37 cellular contexts compared by ENCODE assay signal in the genomic region with DNA sequence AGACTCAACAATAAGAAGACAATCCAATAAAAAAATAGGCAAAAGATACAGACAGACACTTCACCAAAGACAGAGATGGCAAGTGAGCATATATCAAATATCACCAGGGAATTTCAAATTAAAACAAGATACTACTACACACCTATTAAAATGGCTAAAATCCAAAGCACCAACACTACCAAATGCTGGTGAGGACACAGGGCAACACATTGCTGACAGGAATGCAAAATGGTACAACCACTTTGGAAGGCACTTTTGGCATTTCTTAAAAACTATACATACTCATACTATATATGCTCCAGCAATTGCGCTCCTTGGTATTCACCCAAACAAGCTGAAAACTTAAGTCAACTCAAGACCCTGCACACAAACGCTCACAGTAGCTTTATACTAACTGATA. TPM values are rescaled to one million over a fixed set of nuclear protein-coding genes. Genes with fewer than 3 reads are reported as not detected.
DNase-seq lines count a peak whose midpoint lies in the region; ATAC-seq, FAIRE-seq and TF ChIP-seq lines count a peak whose summit lies in the region.
"Had no signal": no experiment of that assay in that cellular context is flagged by ENCODE, and none has a peak within 500 bp of the region (broad histone marks: within the 10 kb centered on the region; RNA-seq: fewer than 3 reads in every experiment).

No MANE protein-coding gene starts in this region.

- POLR2A ChIA-PET in HepG2 (lab: Yijun Ruan, JAX) (interaction anchor here (0.6 kb wide), 1 partner anchor 13 kb away, joined by 5 read pairs; the partner anchor contains the start of gene DLG1), HEK293 (lab: Yijun Ruan, JAX) (interaction anchor here (1.3 kb wide), 1 partner anchor 12 kb away, joined by 3 read pairs; no protein-coding TSS in a partner anchor), PC-9 (lab: Charles Lee; ENCODE audit: unreplicated experiment) (no interaction called here)

- no TSS peak for BruUV-seq in HepG2 (replicated peaks; lab: Mats Ljungman, UMichigan)
- BruUV-seq in PC-9 (replicated peaks; lab: Mats Ljungman, UMichigan) = no TSS peak

- H3K9ac ChIP-seq in HepG2 (ENCODE audit: insufficient read depth, low read depth, low read length) = no peak overlapping the region
- H3K9ac ChIP-seq: BLaER1; BLaER1 treated with 17β-estradiol and CSF1 and Interleukin-3, amounts not matched to agents 10 nM and 100 nM had no signal

- intact Hi-C loops in HepG2 (cut with micrococcal nuclease; ENCODE audit: unreplicated experiment) = no loop called here
- intact Hi-C loops in right lobe of liver (cut with DNase I) = no loop called here
- intact Hi-C loops in PC-9 (cut with micrococcal nuclease; ENCODE audit: unreplicated experiment) = no loop called here
- intact Hi-C loops in mucosa of descending colon (cut with DNase I, micrococcal nuclease) = no loop called here

- H3K9me3 Mint-ChIP-seq in chondrocyte (ENCODE audit: low read depth) = no peaks in the 10 kb centered on the region
- H3K9me3 Mint-ChIP-seq: CD14-positive monocyte; CD4-positive, alpha-beta memory T cell; CD4-positive, alpha-beta T cell; CD4-positive, CD25-positive, alpha-beta regulatory T cell; CD8-positive, alpha-beta memory T cell; CD8-positive, alpha-beta T cell had no signal

- no peak for ATAC-seq in HepG2
- no peak for ATAC-seq in right lobe of liver
- ATAC-seq in mucosa of descending colon = no peak
- ATAC-seq in GM19023 (IDR thresholded peaks at IDR 0.05; ENCODE audit: unreplicated experiment) = no peak
- ATAC-seq: A549; CD8-positive, alpha-beta T cell had no signal

- CTCF ChIA-PET in HepG2 (lab: Yijun Ruan, JAX; ENCODE audit: low intra/inter-chr PET ratio, low total read pairs) = no interaction called here
- CTCF ChIA-PET in HEK293 (lab: Yijun Ruan, JAX) = interaction anchor here (0.5 to 0.6 kb wide), 2 partner anchors 9 to 16 kb away, joined by 3 read pairs; no protein-coding TSS in a partner anchor
- CTCF ChIA-PET in PC-9 (lab: Charles Lee) = no interaction called here

- H3K4me3 ChIP-seq in HepG2 (replicated peaks in 1 of 3; ENCODE audit: insufficient read depth in 1 of 3, low read depth in 2 of 3, low read length in 3 of 3) = no peak overlapping the region
- no peak overlapping the region for H3K4me3 ChIP-seq in right lobe of liver
- H3K4me3 ChIP-seq in HEK293 (ENCODE audit: low read depth, low read length) = no peak overlapping the region
- no peak overlapping the region for H3K4me3 ChIP-seq in PC-9
- H3K4me3 ChIP-seq in mucosa of descending colon = no peak overlapping the region
- H3K4me3 ChIP-seq: A549; BLaER1; BLaER1 treated with 17β-estradiol and CSF1 and Interleukin-3, amounts not matched to agents 10 nM and 100 nM had no signal

- H4K20me1 ChIP-seq in HepG2 (ENCODE audit: insufficient read depth, low read length) (no peaks in the 10 kb centered on the region), PC-9 (ENCODE audit: insufficient read depth) (peaks cover 51% of the 10 kb centered on the region)

- no peak for FAIRE-seq in HepG2 (lab: Jason Lieb, UNC)
- FAIRE-seq: A204.1, A549, D721Med had no signal

- no peak overlapping the region for H3K4me2 ChIP-seq in HepG2 (ENCODE audit: low read depth, low read length)
- H3K4me2 ChIP-seq in PC-9 = no peak overlapping the region
- H3K4me2 ChIP-seq: A549; BLaER1; BLaER1 treated with 17β-estradiol and CSF1 and Interleukin-3, amounts not matched to agents 10 nM and 100 nM had no signal

- in situ Hi-C loops in HepG2 (cut with HindIII; ENCODE audit: extremely low pct_ligation_motif_present, low pct_unique_long_range_greater_than_20kb) = no loop called here

- no peaks in the 10 kb centered on the region for H3K9me2 ChIP-seq in PC-9 (ENCODE audit: insufficient read depth)

- H3K27ac Mint-ChIP-seq in chondrocyte (ENCODE audit: unreplicated experiment) = peak overlapping the region; percentile 15
- H3K27ac Mint-ChIP-seq: B cell; CD4-positive, alpha-beta T cell; CD8-positive, alpha-beta T cell had no signal

- no peaks in the 10 kb centered on the region for H3K27me3 Mint-ChIP-seq in chondrocyte (ENCODE audit: low read depth)
- H3K27me3 Mint-ChIP-seq: B cell; CD4-positive, alpha-beta memory T cell; CD4-positive, alpha-beta T cell; CD4-positive, CD25-positive, alpha-beta regulatory T cell; CD8-positive, alpha-beta memory T cell had no signal

- peaks cover 28% of the 10 kb centered on the region for H3F3A ChIP-seq in PC-9 (ENCODE audit: insufficient read depth, low read depth)

- H3K4me1 Mint-ChIP-seq in chondrocyte (ENCODE audit: low read depth) = peaks cover 26% of the 10 kb centered on the region
- H3K4me1 Mint-ChIP-seq: B cell had no signal

- no peak overlapping the region for H3K4me3 Mint-ChIP-seq in chondrocyte (ENCODE audit: unreplicated experiment)
- H3K4me3 Mint-ChIP-seq: B cell; CD14-positive monocyte; CD4-positive, alpha-beta T cell; CD8-positive, alpha-beta memory T cell; CD8-positive, alpha-beta T cell had no signal

- H2AFZ ChIP-seq in HepG2 (ENCODE audit: low read length) (no peak overlapping the region), PC-9 (no peak overlapping the region)

- TF ChIP-seq EP300 in HepG2 (IDR thresholded peaks at IDR 0.05; ENCODE audit: low read depth in 2 of 2, low read length in 2 of 2) = no peak
- no peak for TF ChIP-seq EP300 in HepG2 (CRISPR knock-in tag; IDR thresholded peaks at IDR 0.05; ENCODE audit: borderline replicate concordance)

- H3K27me3 ChIP-seq in HepG2 (ENCODE audit: control insufficient read depth in 1 of 2, insufficient read depth in 2 of 2, low read length in 2 of 2) (no peaks in the 10 kb centered on the region), right lobe of liver (no peaks in the 10 kb centered on the region), PC-9 (ENCODE audit: insufficient read depth, low read depth) (no peaks in the 10 kb centered on the region)
- H3K27me3 ChIP-seq: BE2C; BLaER1; BLaER1 treated with 17β-estradiol and CSF1 and Interleukin-3, amounts not matched to agents 10 nM and 100 nM had no signal

- TF ChIP-seq CTCF in HepG2 (CRISPR knock-in tag; IDR thresholded peaks at IDR 0.05) = no peak
- TF ChIP-seq CTCF in right lobe of liver (IDR thresholded peaks at IDR 0.05) = no peak
- TF ChIP-seq CTCF in HEK293 (tag by site-specific recombination; IDR thresholded peaks at IDR 0.05) = no peak
- no peak for TF ChIP-seq CTCF in PC-9 (conservative IDR thresholded peaks at IDR 0.05)
- TF ChIP-seq CTCF in chondrocyte (IDR thresholded peaks at IDR 0.05) = no peak
- no peak for TF ChIP-seq CTCF in mucosa of descending colon (IDR thresholded peaks at IDR 0.05)

- no peak for TF ChIP-seq POLR2A in HepG2 (IDR thresholded peaks at IDR 0.05; ENCODE audit: insufficient read depth in 1 of 2, low read depth in 2 of 2, low read length in 2 of 2)
- TF ChIP-seq POLR2A in right lobe of liver (IDR thresholded peaks at IDR 0.05) = no peak

- H3K27ac ChIP-seq in HepG2 (ENCODE audit: extremely low read length, insufficient read depth, low read length) = no peak overlapping the region
- H3K27ac ChIP-seq in right lobe of liver = no peak overlapping the region
- H3K27ac ChIP-seq in HEK293 (ENCODE audit: extremely low read depth, low read depth, low read length) = no peak overlapping the region
- peak overlapping the region; percentile 14; the same call in 1 of the 2 replicates for H3K27ac ChIP-seq in PC-9
- H3K27ac ChIP-seq: 22Rv1; A549; BLaER1; BLaER1 treated with 17β-estradiol and CSF1 and Interleukin-3, amounts not matched to agents 10 nM and 100 nM; C4-2B had no signal

- WGBS in HepG2 (ENCODE audit: low lambda C conversion rate) = 98% methylated on average over 2 of the region's 2 CpGs
- WGBS in right lobe of liver (ENCODE audit: insufficient coverage, low coverage, low lambda C conversion rate, missing lambda C conversion rate) = 97% methylated on average over 2 of the region's 2 CpGs

- TF ChIP-seq RAD21 in HepG2 (CRISPR knock-in tag; IDR thresholded peaks at IDR 0.05) = no peak

- H3K36me3 ChIP-seq in HepG2 (replicated peaks in 1 of 2; ENCODE audit: control insufficient read depth in 1 of 2, insufficient read depth in 2 of 2, low read length in 2 of 2) (peaks cover 14 to 57% of the 10 kb centered on the region in 2 experiments), right lobe of liver (peaks cover 0 to 40% (median 7%) of the 10 kb centered on the region in 4 donors), HEK293 (ENCODE audit: control insufficient read depth in 2 of 2, insufficient read depth in 1 of 2, low read length in 2 of 2) (peaks cover 8 to 73% of the 10 kb centered on the region in 2 experiments), PC-9 (ENCODE audit: low read depth) (peaks cover 80% of the 10 kb centered on the region), mucosa of descending colon (ENCODE audit: low read depth) (peaks cover 5% of the 10 kb centered on the region)

- H3K9me3 ChIP-seq in HepG2 (ENCODE audit: low read length) = no peaks in the 10 kb centered on the region
- H3K9me3 ChIP-seq in right lobe of liver = no peaks in the 10 kb centered on the region
- H3K9me3 ChIP-seq in HEK293 (ENCODE audit: control insufficient read depth, insufficient read depth, low read depth, low read length) = no peaks in the 10 kb centered on the region
- H3K9me3 ChIP-seq in PC-9 (ENCODE audit: insufficient read depth, low read depth) = no peaks in the 10 kb centered on the region
- H3K9me3 ChIP-seq in mucosa of descending colon = no peaks in the 10 kb centered on the region
- H3K9me3 ChIP-seq: A549, BE2C had no signal

- DNase-seq in HepG2 (ENCODE audit: low spot score) (no peak), right lobe of liver (no peak), PC-9 (no peak), chondrocyte (ENCODE audit: low spot score) (no peak), mucosa of descending colon (no peak), AG08396 (ENCODE audit: low spot score) (no peak)
- DNase-seq: 8988T; ACHN; AML-193; BE2C; C1 segment of cervical spinal cord; Caco-2; Calu3; CD4-positive, alpha-beta memory T cell; CD4-positive, alpha-beta T cell; CD4-positive, CD25-positive, alpha-beta regulatory T cell; CD8-positive, alpha-beta memory T cell; CD8-positive, alpha-beta T cell; COR-L47; DMS 273 treated with DMSO at 0.1 percent for 48 hours; DMS153; DMS53; DMS79; DMS79 treated with DMSO at 0.1 percent for 48 hours; DND-41; EL had no signal

- H3K79me2 ChIP-seq in HepG2 (ENCODE audit: insufficient read depth, low read length) (peaks cover 90% of the 10 kb centered on the region), PC-9 (ENCODE audit: low read depth) (peaks cover 92% of the 10 kb centered on the region)

- H3K36me3 Mint-ChIP-seq in chondrocyte (ENCODE audit: low read depth) = peaks cover 29% of the 10 kb centered on the region

- H3K4me1 ChIP-seq in HepG2 (ENCODE audit: insufficient read depth, low read length) (no peaks in the 10 kb centered on the region; the same call in 1 of the 2 replicates), right lobe of liver (no peaks in the 10 kb centered on the region), HEK293 (ENCODE audit: control insufficient read depth, insufficient read depth, low read length) (no peaks in the 10 kb centered on the region), PC-9 (replicated peaks; ENCODE audit: insufficient read depth) (peaks cover 12% of the 10 kb centered on the region), mucosa of descending colon (ENCODE audit: low read depth) (no peaks in the 10 kb centered on the region)
- H3K4me1 ChIP-seq: BE2C, BLaER1 had no signal

RNA-seq across cellular contexts. Expression of gene DLG1, which starts 12.9 kb away (rescaled TPM):
- total RNA-seq in HepG2 (2016; rRNA removed; fragmentation: Illumina TruSeq; extraction: Trizol) (104 and 105 TPM in 2 replicates), right lobe of liver (10 to 100 TPM; 36.1 to 50.2 (median 44.2) TPM), PC-9 (2021) (193 and 201 TPM in 2 replicates), chondrocyte (117 to 166 TPM (median 157 TPM) in 3 replicates), mucosa of descending colon (100 to 1,000 TPM; 107 to 163 (median 134) TPM)
- total RNA-seq in HepG2 (2016; cell fraction: cytosol; rRNA removed; fragmentation: Illumina TruSeq; extraction: Trizol; ENCODE audit: low read depth) = 40.0 and 44.2 TPM in 2 replicates
- 102 and 106 TPM in 2 replicates for total RNA-seq in HepG2 (2016; cell fraction: insoluble cytoplasmic fraction; rRNA removed; fragmentation: Illumina TruSeq; extraction: Trizol)
- 33.5 and 37.5 TPM in 2 replicates for total RNA-seq in HepG2 (2016; cell fraction: membrane; rRNA removed; fragmentation: Illumina TruSeq; extraction: Trizol)
- total RNA-seq in HepG2 (2016; cell fraction: nucleus; rRNA removed; fragmentation: Illumina TruSeq; extraction: Trizol) = 208 and 219 TPM in 2 replicates
- polyA plus RNA-seq in HepG2 (2011; rRNA removed) = 30.4 and 30.5 TPM in 2 replicates
- 7.7 and 13.1 TPM in 2 replicates for polyA plus RNA-seq in HepG2 (2011; cell fraction: cytosol; rRNA removed)
- polyA plus RNA-seq in HepG2 (2011; cell fraction: nucleus; rRNA removed) = 38.0 and 75.0 TPM in 2 replicates
- 34.1 and 38.3 TPM in 2 replicates for polyA plus RNA-seq in HepG2 (2012)
- 3.7 and 3.9 TPM in 2 replicates for polyA plus RNA-seq in HepG2 (2016; cell fraction: cytosol; fragmentation: Illumina TruSeq; extraction: Trizol; ENCODE audit: low read depth)
- 67.8 and 68.9 TPM in 2 replicates for polyA plus RNA-seq in HepG2 (2016; cell fraction: insoluble cytoplasmic fraction; fragmentation: Illumina TruSeq; extraction: Trizol; ENCODE audit: low read depth)
- 10.5 and 12.7 TPM in 2 replicates for polyA plus RNA-seq in HepG2 (2016; cell fraction: membrane; fragmentation: Illumina TruSeq; extraction: Trizol; ENCODE audit: low read depth)
- 110 and 123 TPM in 2 replicates for polyA plus RNA-seq in HepG2 (2016; cell fraction: nucleus; fragmentation: Illumina TruSeq; extraction: Trizol; ENCODE audit: insufficient read depth, low read depth)
- 42.3 and 46.0 TPM in 2 replicates for polyA minus RNA-seq in HepG2 (2011; rRNA and poly(A)+ RNA removed; ENCODE audit: low replicate concordance)
- 23.2 and 29.7 TPM in 2 replicates for polyA minus RNA-seq in HepG2 (2011; cell fraction: cytosol; rRNA and poly(A)+ RNA removed)
- 241 and 244 TPM in 2 replicates for polyA minus RNA-seq in HepG2 (2011; cell fraction: nucleus; rRNA and poly(A)+ RNA removed)
